Comparison of ENCODE assay signal across 1 cellular context in the genomic region with DNA sequence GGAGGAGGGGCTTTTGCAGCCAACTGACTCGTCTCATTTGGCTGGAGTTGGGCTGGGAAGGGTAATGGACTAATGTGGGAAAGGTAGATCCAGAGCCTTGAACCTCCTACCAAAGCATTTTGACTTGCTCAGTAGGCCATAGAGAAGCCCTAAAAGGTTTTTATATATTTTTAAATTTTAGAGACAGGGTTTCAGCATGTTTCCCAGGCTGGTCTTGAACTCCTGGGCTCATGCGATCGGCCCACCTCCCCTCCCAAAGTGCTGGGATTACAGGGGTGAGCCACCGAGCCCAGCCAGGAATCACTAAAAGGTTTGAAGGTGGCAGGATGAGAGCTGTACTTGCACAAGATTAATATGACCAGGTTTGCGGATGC.
TF ChIP-seq lines count a peak whose summit lies in the region.

No MANE protein-coding gene starts in this region.

TF ChIP-seq in HEK293, 187 proteins besides CTCF, POLR2A, EP300 and RAD21:
- TF ChIP-seq, protein P1, sequence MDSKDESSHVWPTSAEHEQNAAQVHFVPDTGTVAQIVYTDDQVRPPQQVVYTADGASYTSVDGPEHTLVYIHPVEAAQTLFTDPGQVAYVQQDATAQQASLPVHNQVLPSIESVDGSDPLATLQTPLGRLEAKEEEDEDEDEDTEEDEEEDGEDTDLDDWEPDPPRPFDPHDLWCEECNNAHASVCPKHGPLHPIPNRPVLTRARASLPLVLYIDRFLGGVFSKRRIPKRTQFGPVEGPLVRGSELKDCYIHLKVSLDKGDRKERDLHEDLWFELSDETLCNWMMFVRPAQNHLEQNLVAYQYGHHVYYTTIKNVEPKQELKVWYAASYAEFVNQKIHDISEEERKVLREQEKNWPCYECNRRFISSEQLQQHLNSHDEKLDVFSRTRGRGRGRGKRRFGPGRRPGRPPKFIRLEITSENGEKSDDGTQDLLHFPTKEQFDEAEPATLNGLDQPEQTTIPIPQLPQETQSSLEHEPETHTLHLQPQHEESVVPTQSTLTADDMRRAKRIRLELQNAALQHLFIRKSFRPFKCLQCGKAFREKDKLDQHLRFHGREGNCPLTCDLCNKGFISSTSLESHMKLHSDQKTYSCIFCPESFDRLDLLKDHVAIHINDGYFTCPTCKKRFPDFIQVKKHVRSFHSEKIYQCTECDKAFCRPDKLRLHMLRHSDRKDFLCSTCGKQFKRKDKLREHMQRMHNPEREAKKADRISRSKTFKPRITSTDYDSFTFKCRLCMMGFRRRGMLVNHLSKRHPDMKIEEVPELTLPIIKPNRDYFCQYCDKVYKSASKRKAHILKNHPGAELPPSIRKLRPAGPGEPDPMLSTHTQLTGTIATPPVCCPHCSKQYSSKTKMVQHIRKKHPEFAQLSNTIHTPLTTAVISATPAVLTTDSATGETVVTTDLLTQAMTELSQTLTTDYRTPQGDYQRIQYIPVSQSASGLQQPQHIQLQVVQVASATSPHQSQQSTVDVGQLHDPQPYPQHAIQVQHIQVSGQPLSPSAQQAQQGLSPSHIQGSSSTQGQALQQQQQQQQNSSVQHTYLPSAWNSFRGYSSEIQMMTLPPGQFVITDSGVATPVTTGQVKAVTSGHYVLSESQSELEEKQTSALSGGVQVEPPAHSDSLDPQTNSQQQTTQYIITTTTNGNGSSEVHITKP (tag by site-specific recombination; IDR thresholded peaks at IDR 0.05): peak; percentile 95
- TF ChIP-seq ZNF335 (tag by site-specific recombination; conservative IDR thresholded peaks at IDR 0.05): no peak
